25 cellular contexts compared by ENCODE assay signal in the genomic region with DNA sequence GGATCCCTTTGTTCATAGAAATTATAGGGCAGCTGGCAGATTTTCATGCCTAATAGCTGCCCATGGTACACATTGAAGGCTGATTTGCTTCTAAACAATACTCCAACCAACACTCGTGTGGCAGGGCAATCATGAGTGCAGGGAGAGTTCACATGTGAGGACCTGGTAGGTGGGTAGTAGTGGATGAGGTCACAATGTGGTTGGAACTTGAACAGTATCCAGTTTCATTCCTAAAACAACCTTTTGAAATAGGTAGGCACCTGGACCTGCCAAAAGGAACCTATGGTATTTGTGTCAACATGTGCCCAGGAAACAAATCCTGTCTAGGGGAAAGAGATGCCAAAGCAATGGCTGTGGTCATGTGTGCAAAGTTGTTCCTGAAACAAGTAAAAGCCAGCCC. TPM values are rescaled to one million over a fixed set of nuclear protein-coding genes. Genes with fewer than 3 reads are reported as not detected.
"Had no signal": no experiment of that assay in that cellular context is flagged by ENCODE, and none has a peak within 500 bp of the region (broad histone marks: within the 10 kb centered on the region; RNA-seq: fewer than 3 reads in every experiment).

No MANE protein-coding gene starts in this region.

- H3K36me3 ChIP-seq: cardiac muscle cell, heart left ventricle, lower lobe of right lung, sigmoid colon, upper lobe of right lung had no signal

- H3K4me3 ChIP-seq: cardiac muscle cell, heart left ventricle, lower lobe of right lung, sigmoid colon, testis, upper lobe of right lung had no signal

- H3K27me3 ChIP-seq: testis, upper lobe of right lung had no signal

- H3K4me1 Mint-ChIP-seq: activated naive CD4-positive, alpha-beta T cell treated with anti-CD3 and anti-CD28 coated beads, Interleukin-2, amount 10 ng/mL, durations not matched to agents 7 days and 5 days had no signal

- H3K27ac ChIP-seq: cardiac muscle cell, heart left ventricle, lower lobe of right lung, sigmoid colon, testis, upper lobe of right lung had no signal

- H3K27ac Mint-ChIP-seq: activated CD4-positive, alpha-beta memory T cell treated with anti-CD3 and anti-CD28 coated beads for 36 hours; activated naive CD4-positive, alpha-beta T cell treated with anti-CD3 and anti-CD28 coated beads, Interleukin-2, amount 10 ng/mL, durations not matched to agents 7 days and 5 days; dendritic cell treated with granulocyte-macrophage colony-stimulating factor and Interleukin-4, amounts not matched to agents 40 ng/mL and 50 ng/mL, for 4 days; naive thymus-derived CD4-positive, alpha-beta T cell; T-helper 17 cell had no signal

- DNase-seq: activated CD4-positive, alpha-beta memory T cell treated with anti-CD3 and anti-CD28 coated beads for 36 hours; activated CD4-positive, alpha-beta T cell treated with anti-CD3 and anti-CD28 coated beads for 48 hours; activated naive CD4-positive, alpha-beta T cell treated with anti-CD3 and anti-CD28 coated beads, Interleukin-2, amount 10 ng/mL, durations not matched to agents 7 days and 5 days; activated T-cell treated with anti-CD3 and anti-CD28 coated beads, Interleukin-2, amount 50 U/mL, for 48 hours; amygdala; effector CD4-positive, alpha-beta T cell; heart left ventricle; islet precursor cell; left cardiac atrium; lower lobe of right lung; mesendoderm; naive thymus-derived CD4-positive, alpha-beta T cell; retina; sigmoid colon; stimulated activated CD4-positive, alpha-beta T cell treated with anti-CD3 and anti-CD28 coated beads, Interleukin-2, amount 100 ng/mL, for 48 hours; stimulated activated CD8-positive, alpha-beta memory T cell treated with anti-CD3 and anti-CD28 coated beads, Interleukin-4, amount 100 ng/mL, for 48 hours; stimulated activated naive CD4-positive, alpha-beta T cell; T-helper 17 cell; testis; upper lobe of right lung had no signal

- ATAC-seq: heart left ventricle; left cardiac atrium; naive thymus-derived CD4-positive, alpha-beta T cell; T-helper 17 cell had no signal

- H3K9me3 ChIP-seq: heart left ventricle, lower lobe of right lung, sigmoid colon, testis, upper lobe of right lung had no signal

- H3K36me3 Mint-ChIP-seq: activated CD4-positive, alpha-beta memory T cell treated with anti-CD3 and anti-CD28 coated beads for 36 hours; activated naive CD4-positive, alpha-beta T cell treated with anti-CD3 and anti-CD28 coated beads, Interleukin-2, amount 10 ng/mL, durations not matched to agents 7 days and 5 days; naive thymus-derived CD4-positive, alpha-beta T cell had no signal

- H3K9me3 Mint-ChIP-seq: activated CD4-positive, alpha-beta memory T cell treated with anti-CD3 and anti-CD28 coated beads for 36 hours; activated naive CD4-positive, alpha-beta T cell treated with anti-CD3 and anti-CD28 coated beads, Interleukin-2, amount 10 ng/mL, durations not matched to agents 7 days and 5 days; dendritic cell treated with granulocyte-macrophage colony-stimulating factor and Interleukin-4, amounts not matched to agents 40 ng/mL and 50 ng/mL, for 4 days had no signal

- H3K4me3 Mint-ChIP-seq: activated CD4-positive, alpha-beta memory T cell treated with anti-CD3 and anti-CD28 coated beads for 36 hours; activated naive CD4-positive, alpha-beta T cell treated with anti-CD3 and anti-CD28 coated beads, Interleukin-2, amount 10 ng/mL, durations not matched to agents 7 days and 5 days; dendritic cell treated with granulocyte-macrophage colony-stimulating factor and Interleukin-4, amounts not matched to agents 40 ng/mL and 50 ng/mL, for 4 days; naive thymus-derived CD4-positive, alpha-beta T cell; T-helper 17 cell had no signal

- H3K4me1 ChIP-seq: lower lobe of right lung, sigmoid colon, testis, upper lobe of right lung had no signal

RNA-seq across cellular contexts. Expression of gene CCL4, which starts 32.8 kb away (rescaled TPM):
- total RNA-seq: cardiac muscle cell, chondrocyte, fibroblast of villous mesenchyme had no signal
- polyA plus RNA-seq: cardiac muscle cell had no signal

RNA-seq across cellular contexts. Expression of gene TBC1D3B, which starts 40.0 kb away (rescaled TPM):
- total RNA-seq: epithelial cell of proximal tubule had no signal
- polyA plus RNA-seq: naive thymus-derived CD4-positive, alpha-beta T cell had no signal

RNA-seq across cellular contexts. Expression of gene CCL3, which starts 46.5 kb away (rescaled TPM):
- total RNA-seq: cardiac muscle cell, chondrocyte, fibroblast of villous mesenchyme had no signal
- polyA plus RNA-seq: cardiac muscle cell; naive thymus-derived CD4-positive, alpha-beta T cell had no signal
